ENCODE assay signal across 8 cellular contexts in the genomic region with DNA sequence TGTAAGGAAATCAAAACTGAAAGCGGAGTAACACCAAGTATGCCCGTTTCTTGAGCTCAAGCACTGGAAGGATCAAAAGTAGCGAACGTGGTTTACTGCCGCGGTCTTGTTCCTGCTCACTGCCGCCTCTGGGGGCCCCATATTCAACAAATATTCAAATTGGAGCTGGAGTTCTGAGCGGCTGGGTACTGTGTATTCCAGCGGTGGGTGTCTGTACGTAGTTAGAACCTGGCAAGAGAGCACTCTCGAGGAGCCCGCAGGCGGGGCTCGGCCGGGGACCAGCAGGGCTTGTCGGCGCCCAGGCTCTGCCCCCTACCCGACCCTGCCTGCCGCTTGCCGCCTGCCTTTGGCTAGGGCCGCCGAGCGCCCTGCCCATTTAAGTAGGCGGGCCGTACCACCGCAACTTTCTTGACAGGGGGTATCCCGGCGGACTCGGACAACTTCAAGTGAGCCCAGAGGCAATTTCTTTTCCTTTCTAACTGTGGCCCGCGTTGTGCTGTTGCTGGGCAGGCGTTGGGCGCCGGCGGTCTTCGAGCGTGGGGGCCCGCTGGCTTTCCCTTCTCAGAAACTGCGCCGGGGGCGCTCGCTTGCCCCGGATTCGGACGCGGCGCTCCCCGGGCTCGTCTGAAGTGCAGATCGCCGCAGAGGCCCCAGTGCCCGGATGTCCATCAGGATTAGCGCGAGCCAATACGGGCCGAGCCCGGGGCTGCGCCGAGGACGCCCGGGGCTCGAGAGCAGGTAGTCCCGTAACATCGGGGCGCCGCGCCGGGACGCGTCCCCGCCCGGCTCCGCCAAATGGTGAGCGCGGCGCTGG.
DNase-seq lines count a peak whose midpoint lies in the region; ATAC-seq and TF ChIP-seq lines count a peak whose summit lies in the region.

No MANE protein-coding gene starts in this region.

- H3K4me1 ChIP-seq in right cardiac atrium (ENCODE audit: control insufficient read depth, insufficient read depth, low read length) (peaks cover 2% of the 10 kb centered on the region), uterus (no peaks in the 10 kb centered on the region)

- H3K9me3 ChIP-seq in right cardiac atrium (ENCODE audit: control insufficient read depth, low read length), result no peaks in the 10 kb centered on the region
- H3K9me3 ChIP-seq in uterus, result no peaks in the 10 kb centered on the region

- DNase-seq in NCI-H146 treated with DMSO at 0.1 percent for 48 hours (lab: John Stamatoyannopoulos, UW; ENCODE audit: unreplicated experiment) (peak; percentile 23), T-helper 1 cell (peak; percentile 77 to 94 (median 84)), amygdala (lab: John Stamatoyannopoulos, UW) (peak; percentile 48 to 99 (median 90)), right cardiac atrium (peak; percentile 93 to 97 (median 96)), pulmonary artery endothelial cell (ENCODE audit: low read depth, low spot score) (peak; percentile 77), uterus (peak; percentile 90 to 93)

- TF ChIP-seq POLR2A in GM15510 (IDR thresholded peaks at IDR 0.05; ENCODE audit: borderline replicate concordance, extremely low read depth, insufficient read length) (peak; percentile 99), uterus (IDR thresholded peaks at IDR 0.05) (peak; percentile 86 to 91)

- peak in 3 of 4 experiments; percentile 12 to 48 (median 41) for TF ChIP-seq CTCF in uterus (IDR thresholded peaks at IDR 0.05)

- H3K27me3 ChIP-seq in right cardiac atrium (ENCODE audit: control insufficient read depth, insufficient read depth) (no peaks in the 10 kb centered on the region), uterus (no peaks in the 10 kb centered on the region)

- H3K36me3 ChIP-seq in uterus, result no peaks in the 10 kb centered on the region

- ATAC-seq in HG02884 (IDR thresholded peaks at IDR 0.05; ENCODE audit: unreplicated experiment), result peak; percentile 66
- ATAC-seq in right cardiac atrium, result peak; percentile 96 to 97

- H3K4me3 ChIP-seq in right cardiac atrium (ENCODE audit: low read length), result peak overlapping the region; percentile 90
- peak overlapping the region; percentile 60 to 78 for H3K4me3 ChIP-seq in uterus

- under 1% methylated on average over 76 of the region's 76 CpGs for WGBS in right cardiac atrium

- intact Hi-C loops in right cardiac atrium (cut with DNase I) (loop anchor here (5.0 to 10.0 kb wide), 7 partner anchors 36 to 86 kb away; a partner anchor contains a TSS), uterus (cut with DNase I; ENCODE audit: low total_unique reads) (no loop called here)

- H3K27ac ChIP-seq in right cardiac atrium (ENCODE audit: low read length) (peak overlapping the region; percentile 97), uterus (peak overlapping the region; percentile 94 to 95)

Comparison
In these comparisons a context has a peak if more than half of its experiments do, and no peak if none do; other contexts are left out.
1. Peak in every context shown above with its lines: DNase-seq, ATAC-seq, H3K4me3 ChIP-seq and H3K27ac ChIP-seq.
2. DNase-seq: peak in every context shown above with its lines; median percentile 96 in right cardiac atrium; 92 in uterus; 90 in amygdala; 84 in T-helper 1 cell; 77 in pulmonary artery endothelial cell; 23 in NCI-H146 treated with DMSO at 0.1 percent for 48 hours.